ENCODE assay signal across 1 cellular context in the genomic region with DNA sequence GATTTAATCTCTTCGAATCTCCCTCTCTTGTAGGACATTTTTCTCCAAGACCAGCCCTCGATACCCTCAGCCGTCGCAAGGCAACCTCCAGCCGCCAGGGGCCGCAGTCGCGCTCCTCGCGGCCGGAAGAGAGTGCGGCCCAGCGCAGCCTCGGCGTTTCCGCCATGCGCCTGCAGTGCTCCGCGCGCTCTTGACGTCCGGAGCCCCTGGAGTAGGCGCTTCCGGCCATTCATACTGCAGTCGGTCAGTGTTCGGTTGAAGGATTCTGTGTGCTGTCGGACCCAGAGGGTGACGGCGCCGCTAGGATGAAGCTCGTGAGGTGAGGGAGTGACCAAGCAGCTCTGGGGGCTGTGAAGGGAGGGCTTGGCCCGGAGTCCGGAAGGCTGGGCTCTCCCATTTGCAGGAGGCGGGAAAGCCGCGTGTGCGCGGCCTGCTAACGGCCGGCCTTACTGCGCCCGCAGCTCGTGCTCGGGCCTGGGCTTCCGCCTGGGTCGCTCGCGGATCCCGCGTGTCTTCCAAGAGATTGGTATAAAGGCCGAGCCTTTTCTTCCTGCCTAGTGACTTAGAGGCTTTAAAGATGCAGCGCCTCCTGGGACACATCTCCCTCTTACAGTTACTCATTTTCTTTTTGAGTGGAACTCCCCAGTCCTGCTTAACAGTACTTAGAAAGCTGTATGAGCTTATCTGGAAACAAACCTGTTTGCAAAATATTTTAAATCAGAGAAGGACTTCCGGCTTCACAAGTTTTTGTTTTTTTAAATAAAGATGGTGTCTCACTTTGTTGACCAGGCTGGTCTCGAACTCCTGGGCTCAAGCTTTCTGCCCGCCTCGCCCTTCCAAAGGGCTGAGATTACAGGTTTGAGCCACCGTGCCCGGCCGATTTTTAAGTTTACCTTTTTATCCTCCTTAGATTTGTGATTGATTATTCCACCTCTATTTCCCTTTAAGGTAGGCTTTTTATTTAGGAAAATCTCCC.
TF ChIP-seq lines count a peak whose summit lies in the region.

A gene (plus strand): TSS at position 190 of the 976 bp plus-strand sequence. CDS start 116 bp downstream, at position 306.

TF ChIP-seq in WTC11, 78 proteins besides CTCF, POLR2A, EP300 and RAD21 (continued from another document and continues in another):
- TF ChIP-seq, protein P1, sequence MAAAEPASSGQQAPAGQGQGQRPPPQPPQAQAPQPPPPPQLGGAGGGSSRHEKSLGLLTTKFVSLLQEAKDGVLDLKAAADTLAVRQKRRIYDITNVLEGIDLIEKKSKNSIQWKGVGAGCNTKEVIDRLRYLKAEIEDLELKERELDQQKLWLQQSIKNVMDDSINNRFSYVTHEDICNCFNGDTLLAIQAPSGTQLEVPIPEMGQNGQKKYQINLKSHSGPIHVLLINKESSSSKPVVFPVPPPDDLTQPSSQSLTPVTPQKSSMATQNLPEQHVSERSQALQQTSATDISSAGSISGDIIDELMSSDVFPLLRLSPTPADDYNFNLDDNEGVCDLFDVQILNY (CRISPR knock-in tag; IDR thresholded peaks at IDR 0.05), result peak; percentile 93
- TF ChIP-seq NFE2L1 (CRISPR knock-in tag; IDR thresholded peaks at IDR 0.05) (peak; percentile 43; the same call in 1 of the 2 replicates), FOXK1 (CRISPR knock-in tag; IDR thresholded peaks at IDR 0.05) (peak; percentile 97), FOXJ3 (CRISPR knock-in tag; IDR thresholded peaks at IDR 0.05; ENCODE audit: borderline replicate concordance) (no peak), ATF1 (CRISPR knock-in tag; IDR thresholded peaks at IDR 0.05) (no peak), ZNF219 (CRISPR knock-in tag; IDR thresholded peaks at IDR 0.05; ENCODE audit: borderline replicate concordance) (peak; percentile 74; the same call in 1 of the 2 replicates), SMAD4 (CRISPR knock-in tag; IDR thresholded peaks at IDR 0.05) (peak; percentile 86), RELA (CRISPR knock-in tag; IDR thresholded peaks at IDR 0.05; ENCODE audit: borderline replicate concordance) (peak; percentile 80; the same call in 1 of the 2 replicates), ZNF263 (CRISPR knock-in tag; IDR thresholded peaks at IDR 0.05; ENCODE audit: low read depth) (no peak), ZBTB21 (CRISPR knock-in tag; IDR thresholded peaks at IDR 0.05; ENCODE audit: borderline replicate concordance) (peak; percentile 84; the same call in 1 of the 2 replicates), PRRX2 (CRISPR knock-in tag; IDR thresholded peaks at IDR 0.05) (no peak), ZNF138 (CRISPR knock-in tag; conservative IDR thresholded peaks at IDR 0.05) (no peak), ZNF396 (CRISPR knock-in tag; IDR thresholded peaks at IDR 0.05; ENCODE audit: borderline replicate concordance) (no peak), IRF2 (CRISPR knock-in tag; IDR thresholded peaks at IDR 0.05; ENCODE audit: borderline replicate concordance, low read depth) (no peak), ZNF232 (CRISPR knock-in tag; IDR thresholded peaks at IDR 0.05) (peak; percentile 91), RORB (CRISPR knock-in tag; IDR thresholded peaks at IDR 0.05) (no peak), MYBL2 (CRISPR knock-in tag; IDR thresholded peaks at IDR 0.05) (peak; percentile 98), TCF7 (CRISPR knock-in tag; IDR thresholded peaks at IDR 0.05; ENCODE audit: low read depth) (peak; percentile 45; the same call in 1 of the 2 replicates), JAZF1 (CRISPR knock-in tag; IDR thresholded peaks at IDR 0.05) (no peak)
- TF ChIP-seq, protein P2, sequence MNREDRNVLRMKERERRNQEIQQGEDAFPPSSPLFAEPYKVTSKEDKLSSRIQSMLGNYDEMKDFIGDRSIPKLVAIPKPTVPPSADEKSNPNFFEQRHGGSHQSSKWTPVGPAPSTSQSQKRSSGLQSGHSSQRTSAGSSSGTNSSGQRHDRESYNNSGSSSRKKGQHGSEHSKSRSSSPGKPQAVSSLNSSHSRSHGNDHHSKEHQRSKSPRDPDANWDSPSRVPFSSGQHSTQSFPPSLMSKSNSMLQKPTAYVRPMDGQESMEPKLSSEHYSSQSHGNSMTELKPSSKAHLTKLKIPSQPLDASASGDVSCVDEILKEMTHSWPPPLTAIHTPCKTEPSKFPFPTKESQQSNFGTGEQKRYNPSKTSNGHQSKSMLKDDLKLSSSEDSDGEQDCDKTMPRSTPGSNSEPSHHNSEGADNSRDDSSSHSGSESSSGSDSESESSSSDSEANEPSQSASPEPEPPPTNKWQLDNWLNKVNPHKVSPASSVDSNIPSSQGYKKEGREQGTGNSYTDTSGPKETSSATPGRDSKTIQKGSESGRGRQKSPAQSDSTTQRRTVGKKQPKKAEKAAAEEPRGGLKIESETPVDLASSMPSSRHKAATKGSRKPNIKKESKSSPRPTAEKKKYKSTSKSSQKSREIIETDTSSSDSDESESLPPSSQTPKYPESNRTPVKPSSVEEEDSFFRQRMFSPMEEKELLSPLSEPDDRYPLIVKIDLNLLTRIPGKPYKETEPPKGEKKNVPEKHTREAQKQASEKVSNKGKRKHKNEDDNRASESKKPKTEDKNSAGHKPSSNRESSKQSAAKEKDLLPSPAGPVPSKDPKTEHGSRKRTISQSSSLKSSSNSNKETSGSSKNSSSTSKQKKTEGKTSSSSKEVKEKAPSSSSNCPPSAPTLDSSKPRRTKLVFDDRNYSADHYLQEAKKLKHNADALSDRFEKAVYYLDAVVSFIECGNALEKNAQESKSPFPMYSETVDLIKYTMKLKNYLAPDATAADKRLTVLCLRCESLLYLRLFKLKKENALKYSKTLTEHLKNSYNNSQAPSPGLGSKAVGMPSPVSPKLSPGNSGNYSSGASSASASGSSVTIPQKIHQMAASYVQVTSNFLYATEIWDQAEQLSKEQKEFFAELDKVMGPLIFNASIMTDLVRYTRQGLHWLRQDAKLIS (CRISPR knock-in tag; IDR thresholded peaks at IDR 0.05; ENCODE audit: borderline replicate concordance), result no peak
- TF ChIP-seq, protein P3, sequence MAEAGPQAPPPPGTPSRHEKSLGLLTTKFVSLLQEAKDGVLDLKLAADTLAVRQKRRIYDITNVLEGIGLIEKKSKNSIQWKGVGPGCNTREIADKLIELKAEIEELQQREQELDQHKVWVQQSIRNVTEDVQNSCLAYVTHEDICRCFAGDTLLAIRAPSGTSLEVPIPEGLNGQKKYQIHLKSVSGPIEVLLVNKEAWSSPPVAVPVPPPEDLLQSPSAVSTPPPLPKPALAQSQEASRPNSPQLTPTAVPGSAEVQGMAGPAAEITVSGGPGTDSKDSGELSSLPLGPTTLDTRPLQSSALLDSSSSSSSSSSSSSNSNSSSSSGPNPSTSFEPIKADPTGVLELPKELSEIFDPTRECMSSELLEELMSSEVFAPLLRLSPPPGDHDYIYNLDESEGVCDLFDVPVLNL (CRISPR knock-in tag; IDR thresholded peaks at IDR 0.05; ENCODE audit: borderline replicate concordance, low read depth), result no peak; the same call in 1 of the 2 replicates
- TF ChIP-seq, protein P4, sequence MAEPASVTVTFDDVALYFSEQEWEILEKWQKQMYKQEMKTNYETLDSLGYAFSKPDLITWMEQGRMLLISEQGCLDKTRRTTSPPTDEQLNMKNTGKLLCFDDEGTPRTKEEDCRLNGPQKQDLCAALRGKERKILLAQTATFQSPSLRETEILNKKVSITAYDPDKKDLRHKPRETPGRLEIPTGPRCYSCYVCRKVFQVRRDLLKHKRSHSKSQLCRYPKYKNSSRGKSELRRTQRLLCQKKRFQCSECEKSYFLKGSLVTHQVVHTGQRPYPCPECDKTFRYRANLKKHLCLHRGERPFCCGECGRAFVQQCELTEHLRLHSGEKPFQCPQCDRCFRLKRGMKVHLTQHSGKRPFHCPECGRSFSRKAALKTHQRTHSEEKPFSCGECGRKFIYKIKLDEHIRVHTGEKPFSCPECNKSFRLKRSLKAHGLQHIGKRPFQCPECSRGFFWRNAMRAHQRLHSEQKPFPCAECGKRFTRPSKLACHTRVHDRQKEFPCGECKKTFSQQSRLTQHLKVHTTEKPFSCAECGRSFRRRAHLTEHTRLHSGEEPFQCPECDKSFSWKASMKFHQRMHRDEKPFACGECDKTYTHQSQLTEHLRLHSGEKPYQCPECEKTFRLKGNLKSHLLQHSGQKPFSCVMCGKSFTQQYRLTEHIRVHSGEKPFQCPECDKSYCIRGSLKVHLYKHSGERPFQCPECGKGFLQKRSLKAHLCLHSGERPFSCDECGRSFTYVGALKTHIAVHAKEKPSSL (CRISPR knock-in tag; conservative IDR thresholded peaks at IDR 0.05), result no peak
- TF ChIP-seq, protein P5, sequence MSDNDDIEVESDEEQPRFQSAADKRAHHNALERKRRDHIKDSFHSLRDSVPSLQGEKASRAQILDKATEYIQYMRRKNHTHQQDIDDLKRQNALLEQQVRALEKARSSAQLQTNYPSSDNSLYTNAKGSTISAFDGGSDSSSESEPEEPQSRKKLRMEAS (CRISPR knock-in tag; IDR thresholded peaks at IDR 0.05), result peak; percentile 98
- TF ChIP-seq, protein P6, sequence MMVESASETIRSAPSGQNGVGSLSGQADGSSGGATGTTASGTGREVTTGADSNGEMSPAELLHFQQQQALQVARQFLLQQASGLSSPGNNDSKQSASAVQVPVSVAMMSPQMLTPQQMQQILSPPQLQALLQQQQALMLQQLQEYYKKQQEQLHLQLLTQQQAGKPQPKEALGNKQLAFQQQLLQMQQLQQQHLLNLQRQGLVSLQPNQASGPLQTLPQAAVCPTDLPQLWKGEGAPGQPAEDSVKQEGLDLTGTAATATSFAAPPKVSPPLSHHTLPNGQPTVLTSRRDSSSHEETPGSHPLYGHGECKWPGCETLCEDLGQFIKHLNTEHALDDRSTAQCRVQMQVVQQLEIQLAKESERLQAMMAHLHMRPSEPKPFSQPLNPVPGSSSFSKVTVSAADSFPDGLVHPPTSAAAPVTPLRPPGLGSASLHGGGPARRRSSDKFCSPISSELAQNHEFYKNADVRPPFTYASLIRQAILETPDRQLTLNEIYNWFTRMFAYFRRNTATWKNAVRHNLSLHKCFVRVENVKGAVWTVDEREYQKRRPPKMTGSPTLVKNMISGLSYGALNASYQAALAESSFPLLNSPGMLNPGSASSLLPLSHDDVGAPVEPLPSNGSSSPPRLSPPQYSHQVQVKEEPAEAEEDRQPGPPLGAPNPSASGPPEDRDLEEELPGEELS (CRISPR knock-in tag; IDR thresholded peaks at IDR 0.05), result peak; percentile 94
- TF ChIP-seq, protein P7, sequence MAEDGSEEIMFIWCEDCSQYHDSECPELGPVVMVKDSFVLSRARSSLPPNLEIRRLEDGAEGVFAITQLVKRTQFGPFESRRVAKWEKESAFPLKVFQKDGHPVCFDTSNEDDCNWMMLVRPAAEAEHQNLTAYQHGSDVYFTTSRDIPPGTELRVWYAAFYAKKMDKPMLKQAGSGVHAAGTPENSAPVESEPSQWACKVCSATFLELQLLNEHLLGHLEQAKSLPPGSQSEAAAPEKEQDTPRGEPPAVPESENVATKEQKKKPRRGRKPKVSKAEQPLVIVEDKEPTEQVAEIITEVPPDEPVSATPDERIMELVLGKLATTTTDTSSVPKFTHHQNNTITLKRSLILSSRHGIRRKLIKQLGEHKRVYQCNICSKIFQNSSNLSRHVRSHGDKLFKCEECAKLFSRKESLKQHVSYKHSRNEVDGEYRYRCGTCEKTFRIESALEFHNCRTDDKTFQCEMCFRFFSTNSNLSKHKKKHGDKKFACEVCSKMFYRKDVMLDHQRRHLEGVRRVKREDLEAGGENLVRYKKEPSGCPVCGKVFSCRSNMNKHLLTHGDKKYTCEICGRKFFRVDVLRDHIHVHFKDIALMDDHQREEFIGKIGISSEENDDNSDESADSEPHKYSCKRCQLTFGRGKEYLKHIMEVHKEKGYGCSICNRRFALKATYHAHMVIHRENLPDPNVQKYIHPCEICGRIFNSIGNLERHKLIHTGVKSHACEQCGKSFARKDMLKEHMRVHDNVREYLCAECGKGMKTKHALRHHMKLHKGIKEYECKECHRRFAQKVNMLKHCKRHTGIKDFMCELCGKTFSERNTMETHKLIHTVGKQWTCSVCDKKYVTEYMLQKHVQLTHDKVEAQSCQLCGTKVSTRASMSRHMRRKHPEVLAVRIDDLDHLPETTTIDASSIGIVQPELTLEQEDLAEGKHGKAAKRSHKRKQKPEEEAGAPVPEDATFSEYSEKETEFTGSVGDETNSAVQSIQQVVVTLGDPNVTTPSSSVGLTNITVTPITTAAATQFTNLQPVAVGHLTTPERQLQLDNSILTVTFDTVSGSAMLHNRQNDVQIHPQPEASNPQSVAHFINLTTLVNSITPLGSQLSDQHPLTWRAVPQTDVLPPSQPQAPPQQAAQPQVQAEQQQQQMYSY (CRISPR knock-in tag; IDR thresholded peaks at IDR 0.05), result 0 out of 2 replicates have a peak, but pooled peaks have one; percentile 11
- TF ChIP-seq, protein P8, sequence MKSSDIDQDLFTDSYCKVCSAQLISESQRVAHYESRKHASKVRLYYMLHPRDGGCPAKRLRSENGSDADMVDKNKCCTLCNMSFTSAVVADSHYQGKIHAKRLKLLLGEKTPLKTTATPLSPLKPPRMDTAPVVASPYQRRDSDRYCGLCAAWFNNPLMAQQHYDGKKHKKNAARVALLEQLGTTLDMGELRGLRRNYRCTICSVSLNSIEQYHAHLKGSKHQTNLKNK (CRISPR knock-in tag; IDR thresholded peaks at IDR 0.05), result no peak
- TF ChIP-seq, protein P9, sequence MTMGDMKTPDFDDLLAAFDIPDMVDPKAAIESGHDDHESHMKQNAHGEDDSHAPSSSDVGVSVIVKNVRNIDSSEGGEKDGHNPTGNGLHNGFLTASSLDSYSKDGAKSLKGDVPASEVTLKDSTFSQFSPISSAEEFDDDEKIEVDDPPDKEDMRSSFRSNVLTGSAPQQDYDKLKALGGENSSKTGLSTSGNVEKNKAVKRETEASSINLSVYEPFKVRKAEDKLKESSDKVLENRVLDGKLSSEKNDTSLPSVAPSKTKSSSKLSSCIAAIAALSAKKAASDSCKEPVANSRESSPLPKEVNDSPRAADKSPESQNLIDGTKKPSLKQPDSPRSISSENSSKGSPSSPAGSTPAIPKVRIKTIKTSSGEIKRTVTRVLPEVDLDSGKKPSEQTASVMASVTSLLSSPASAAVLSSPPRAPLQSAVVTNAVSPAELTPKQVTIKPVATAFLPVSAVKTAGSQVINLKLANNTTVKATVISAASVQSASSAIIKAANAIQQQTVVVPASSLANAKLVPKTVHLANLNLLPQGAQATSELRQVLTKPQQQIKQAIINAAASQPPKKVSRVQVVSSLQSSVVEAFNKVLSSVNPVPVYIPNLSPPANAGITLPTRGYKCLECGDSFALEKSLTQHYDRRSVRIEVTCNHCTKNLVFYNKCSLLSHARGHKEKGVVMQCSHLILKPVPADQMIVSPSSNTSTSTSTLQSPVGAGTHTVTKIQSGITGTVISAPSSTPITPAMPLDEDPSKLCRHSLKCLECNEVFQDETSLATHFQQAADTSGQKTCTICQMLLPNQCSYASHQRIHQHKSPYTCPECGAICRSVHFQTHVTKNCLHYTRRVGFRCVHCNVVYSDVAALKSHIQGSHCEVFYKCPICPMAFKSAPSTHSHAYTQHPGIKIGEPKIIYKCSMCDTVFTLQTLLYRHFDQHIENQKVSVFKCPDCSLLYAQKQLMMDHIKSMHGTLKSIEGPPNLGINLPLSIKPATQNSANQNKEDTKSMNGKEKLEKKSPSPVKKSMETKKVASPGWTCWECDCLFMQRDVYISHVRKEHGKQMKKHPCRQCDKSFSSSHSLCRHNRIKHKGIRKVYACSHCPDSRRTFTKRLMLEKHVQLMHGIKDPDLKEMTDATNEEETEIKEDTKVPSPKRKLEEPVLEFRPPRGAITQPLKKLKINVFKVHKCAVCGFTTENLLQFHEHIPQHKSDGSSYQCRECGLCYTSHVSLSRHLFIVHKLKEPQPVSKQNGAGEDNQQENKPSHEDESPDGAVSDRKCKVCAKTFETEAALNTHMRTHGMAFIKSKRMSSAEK (CRISPR knock-in tag; IDR thresholded peaks at IDR 0.05; ENCODE audit: borderline replicate concordance), result no peak
